In genomic region chr10:69307434-69307833, GRCh38 we compare ENCODE assay signal across 10 cellular contexts.
"Had no signal": no experiment of that assay in that cellular context is flagged by ENCODE, and none has a peak within 500 bp of the region (broad histone marks: within the 10 kb centered on the region; RNA-seq: fewer than 3 reads in every experiment).

No MANE protein-coding gene starts in this region.

- H3K27ac Mint-ChIP-seq: H9, HFFc6 had no signal

- H3K27ac ChIP-seq: GM23248 had no signal

- H3K4me3 Mint-ChIP-seq: H9, HFFc6 had no signal

- H3K4me3 ChIP-seq: GM23248, HAP-1 had no signal

- H2AFZ ChIP-seq: GM23248 had no signal

- FAIRE-seq: H1, H54 had no signal

- H3K36me3 ChIP-seq: HAP-1 had no signal

- ATAC-seq: HCT116 had no signal

- DNase-seq: GM23248, GOT3, H7, H9, HCEC 1CT, HFFc6 had no signal

- H3K9ac ChIP-seq: GM23248 had no signal

- H3K9me3 ChIP-seq: HAP-1 had no signal
